10 cellular contexts compared by ENCODE assay signal in genomic region chr13:104318121-104318520, GRCh38.
DNase-seq lines count a peak whose midpoint lies in the region; ATAC-seq, FAIRE-seq and TF ChIP-seq lines count a peak whose summit lies in the region.
"Had no signal": no experiment of that assay in that cellular context is flagged by ENCODE, and none has a peak within 500 bp of the region (broad histone marks: within the 10 kb centered on the region; RNA-seq: fewer than 3 reads in every experiment).

No MANE protein-coding gene starts in this region.

- no peaks in the 10 kb centered on the region for H3K36me3 ChIP-seq in pancreas
- H3K36me3 ChIP-seq in naive thymus-derived CD4-positive, alpha-beta T cell (ENCODE audit: control insufficient read depth in 2 of 3, insufficient read depth in 3 of 3, low read length in 3 of 3): no peaks in the 10 kb centered on the region

- ATAC-seq in pancreas (peak in 3 of 4 donors; percentile 44 to 57 (median 50)), HG02759 (IDR thresholded peaks at IDR 0.05; ENCODE audit: unreplicated experiment) (no peak)
- ATAC-seq in naive thymus-derived CD4-positive, alpha-beta T cell: no peak
- ATAC-seq in activated T-helper 17 cell treated with anti-CD3 and anti-CD28 coated beads, Interleukin-2, amount 50 U/mL, for 72 hours (replicated peaks): no peak

- 5% methylated on average over 1 of the region's 1 CpG for WGBS in pancreas, 2 donors

- H3K27me3 ChIP-seq in pancreas: no peaks in the 10 kb centered on the region
- no peaks in the 10 kb centered on the region for H3K27me3 ChIP-seq in naive thymus-derived CD4-positive, alpha-beta T cell (ENCODE audit: control insufficient read depth in 2 of 2, insufficient read depth in 2 of 2, low read length in 2 of 2)

- POLR2A ChIA-PET in naive thymus-derived CD4-positive, alpha-beta T cell (lab: Charles Lee): no interaction called here

- H3K36me3 Mint-ChIP-seq in naive thymus-derived CD4-positive, alpha-beta T cell: no peaks in the 10 kb centered on the region
- no peaks in the 10 kb centered on the region for H3K36me3 Mint-ChIP-seq in activated T-helper 17 cell treated with anti-CD3 and anti-CD28 coated beads, Interleukin-2, amount 50 U/mL, for 72 hours (ENCODE audit: low read depth)
- H3K36me3 Mint-ChIP-seq: memory B cell had no signal

- intact Hi-C loops in pancreas (cut with DNase I): no loop called here
- intact Hi-C loops in naive thymus-derived CD4-positive, alpha-beta T cell (cut with micrococcal nuclease): no loop called here

- no peak for TF ChIP-seq CTCF in pancreas (IDR thresholded peaks at IDR 0.05)

- H3K4me3 Mint-ChIP-seq in naive thymus-derived CD4-positive, alpha-beta T cell: no peak overlapping the region
- no peak overlapping the region for H3K4me3 Mint-ChIP-seq in activated T-helper 17 cell treated with anti-CD3 and anti-CD28 coated beads, Interleukin-2, amount 50 U/mL, for 72 hours
- H3K4me3 Mint-ChIP-seq: memory B cell had no signal

- H3K9me3 ChIP-seq in pancreas: no peaks in the 10 kb centered on the region
- no peaks in the 10 kb centered on the region for H3K9me3 ChIP-seq in naive thymus-derived CD4-positive, alpha-beta T cell (ENCODE audit: control insufficient read depth in 2 of 3, low read length in 3 of 3)

- H3K4me1 Mint-ChIP-seq in naive thymus-derived CD4-positive, alpha-beta T cell: no peaks in the 10 kb centered on the region
- H3K4me1 Mint-ChIP-seq in activated T-helper 17 cell treated with anti-CD3 and anti-CD28 coated beads, Interleukin-2, amount 50 U/mL, for 72 hours: no peaks in the 10 kb centered on the region
- H3K4me1 Mint-ChIP-seq: memory B cell had no signal

- H3K4me1 ChIP-seq in pancreas: no peaks in the 10 kb centered on the region
- no peaks in the 10 kb centered on the region for H3K4me1 ChIP-seq in naive thymus-derived CD4-positive, alpha-beta T cell (ENCODE audit: control insufficient read depth in 2 of 2, insufficient read depth in 2 of 2, low read length in 2 of 2)

- CTCF ChIA-PET in naive thymus-derived CD4-positive, alpha-beta T cell (lab: Charles Lee): no interaction called here

- FAIRE-seq in endometrium (lab: Jason Lieb, UNC) (peak; percentile 85), pancreas (lab: Jason Lieb, UNC) (no peak)

- H3K4me3 ChIP-seq in pancreas: no peak overlapping the region
- no peak overlapping the region for H3K4me3 ChIP-seq in naive thymus-derived CD4-positive, alpha-beta T cell (ENCODE audit: low read length)

- H3K9me3 Mint-ChIP-seq in naive thymus-derived CD4-positive, alpha-beta T cell: peaks cover 0 to 13% (median 2%) of the 10 kb centered on the region in 11 donors
- H3K9me3 Mint-ChIP-seq in activated T-helper 17 cell treated with anti-CD3 and anti-CD28 coated beads, Interleukin-2, amount 50 U/mL, for 72 hours: no peaks in the 10 kb centered on the region

- H3K27ac Mint-ChIP-seq in naive thymus-derived CD4-positive, alpha-beta T cell: no peak overlapping the region
- no peak overlapping the region for H3K27ac Mint-ChIP-seq in activated T-helper 17 cell treated with anti-CD3 and anti-CD28 coated beads, Interleukin-2, amount 50 U/mL, for 72 hours
- H3K27ac Mint-ChIP-seq: memory B cell had no signal

- no peaks in the 10 kb centered on the region for H3K27me3 Mint-ChIP-seq in naive thymus-derived CD4-positive, alpha-beta T cell
- H3K27me3 Mint-ChIP-seq in activated T-helper 17 cell treated with anti-CD3 and anti-CD28 coated beads, Interleukin-2, amount 50 U/mL, for 72 hours: no peaks in the 10 kb centered on the region
- H3K27me3 Mint-ChIP-seq: memory B cell had no signal

- H3K27ac ChIP-seq in pancreas: no peak overlapping the region
- no peak overlapping the region for H3K27ac ChIP-seq in naive thymus-derived CD4-positive, alpha-beta T cell (ENCODE audit: low read depth, low read length)

- peak; percentile 23 to 38 for DNase-seq in Kasumi-1 (lab: John Stamatoyannopoulos, UW)
- DNase-seq in NCI-H82 treated with DMSO at 0.1 percent for 48 hours (lab: John Stamatoyannopoulos, UW; ENCODE audit: unreplicated experiment): peak; percentile 29
- DNase-seq in pancreas: no peak
- no peak for DNase-seq in naive thymus-derived CD4-positive, alpha-beta T cell
- no peak for DNase-seq in central memory CD4-positive, alpha-beta T cell
- DNase-seq: effector CD4-positive, alpha-beta T cell had no signal

Comparison
In these comparisons a context has a peak if more than half of its experiments do, and no peak if none do; other contexts are left out.
1. DNase-seq: peak in Kasumi-1 (2 of 2) and NCI-H82 treated with DMSO at 0.1 percent for 48 hours (single experiment); none in pancreas (0 of 6), naive thymus-derived CD4-positive, alpha-beta T cell (0 of 9) and central memory CD4-positive, alpha-beta T cell (single experiment).
2. ATAC-seq: peak in pancreas (3 of 4); none in HG02759 (single experiment), naive thymus-derived CD4-positive, alpha-beta T cell (single experiment) and activated T-helper 17 cell treated with anti-CD3 and anti-CD28 coated beads, Interleukin-2, amount 50 U/mL, for 72 hours (single experiment).